ENCODE assay signal across 8 cellular contexts in the genomic region with DNA sequence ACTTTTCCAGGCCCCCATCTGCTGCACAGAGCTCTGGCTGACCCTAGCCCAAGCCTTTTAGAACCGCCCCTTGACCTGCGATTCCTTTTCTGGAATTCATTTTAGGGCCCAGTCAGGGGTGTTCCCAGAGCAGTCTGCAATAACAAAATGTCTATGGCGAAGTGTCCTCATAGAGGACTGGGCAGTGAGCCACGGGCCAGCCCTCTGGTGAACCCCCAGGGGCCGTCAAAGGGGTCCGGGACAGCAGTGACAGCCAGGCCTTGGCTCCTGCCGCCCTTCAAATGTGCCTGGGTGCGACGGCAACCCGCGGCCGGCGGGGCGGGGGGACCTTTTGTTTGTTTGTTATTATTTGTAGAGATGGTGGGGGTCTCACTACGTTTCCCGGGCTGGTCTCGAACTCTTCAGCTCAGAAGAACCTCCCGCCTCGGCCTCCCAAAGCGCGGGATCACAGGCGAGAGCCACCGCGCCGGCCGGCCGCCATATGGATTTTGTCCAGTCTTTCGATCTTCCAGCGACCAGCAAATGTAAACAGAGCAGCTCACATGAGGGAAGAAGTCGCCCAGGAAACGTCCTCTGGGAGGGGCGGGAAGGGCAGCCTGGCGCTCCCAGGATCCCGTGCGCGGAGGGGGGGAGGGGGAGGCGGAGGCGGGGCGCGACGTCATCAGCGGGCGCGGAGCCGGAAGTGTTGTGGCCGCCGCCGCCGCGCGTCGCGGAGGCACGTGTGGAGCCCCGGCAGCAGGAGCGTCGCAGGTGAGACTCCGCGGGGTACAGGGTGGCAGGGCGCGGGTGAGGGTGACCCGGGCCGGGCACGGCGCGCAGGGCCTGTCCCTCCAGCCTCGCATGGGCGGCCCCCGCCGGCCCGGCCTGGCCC. TPM values are rescaled to one million over a fixed set of nuclear protein-coding genes. Genes with fewer than 3 reads are reported as not detected.
A peak's percentile ranks its signal among the peaks of the same experiment; 100 is the strongest.
DNase-seq lines count a peak whose midpoint lies in the region; ATAC-seq and TF ChIP-seq lines count a peak whose summit lies in the region.

A gene (plus strand): TSS at position 685 of the 871 bp plus-strand sequence. CDS start 783 bp downstream, outside the sequence.

- H4K20me1 ChIP-seq in IMR-90 (ENCODE audit: insufficient read depth, low read length) = peaks cover 26% of the 10 kb centered on the region
- H4K20me1 ChIP-seq in PC-3 (ENCODE audit: low read length) = peaks cover 8% of the 10 kb centered on the region; the same call in 1 of the 2 replicates

- peak within 1 kb of the TSS; percentile 74 for H2BK5ac ChIP-seq in IMR-90 (ENCODE audit: low read depth, low read length, poor library complexity, severe bottlenecking)

- no TSS peak for BruUV-seq in IMR-90 (replicated peaks; lab: Mats Ljungman, UMichigan)
- TSS peak; percentile 94 for BruUV-seq in PC-3 (replicated peaks; lab: Mats Ljungman, UMichigan)

- H3K9me1 ChIP-seq in IMR-90 (ENCODE audit: insufficient read depth, low read length) = peaks cover 13% of the 10 kb centered on the region

- peak within 1 kb of the TSS; percentile 77 for H4K5ac ChIP-seq in IMR-90 (ENCODE audit: low read depth, low read length)

- H2BK15ac ChIP-seq in IMR-90 (ENCODE audit: low read depth, low read length) = peak within 1 kb of the TSS; percentile 33; the same call in 1 of the 3 replicates

- H3K27me3 ChIP-seq in IMR-90 (ENCODE audit: control insufficient read depth, insufficient read depth, low read length) (peaks cover under 1% of the 10 kb centered on the region; the same call in 1 of the 2 replicates), PC-3 (ENCODE audit: low read length) (no peaks in the 10 kb centered on the region), esophagus (ENCODE audit: control insufficient read depth in 1 of 2, insufficient read depth in 2 of 2, low read length in 2 of 2) (no peaks in the 10 kb centered on the region), muscle layer of duodenum (ENCODE audit: low read depth, low read length) (no peaks in the 10 kb centered on the region)

- peak within 1 kb of the TSS; percentile 87 for H3K4ac ChIP-seq in IMR-90 (ENCODE audit: low read depth, low read length)

- H2BK20ac ChIP-seq in IMR-90 (ENCODE audit: low read depth, low read length) = peak within 1 kb of the TSS; percentile 32; the same call in 1 of the 2 replicates

- intact Hi-C loops in IMR-90 (cut with micrococcal nuclease) = no loop called here
- intact Hi-C loops in PC-3 (cut with micrococcal nuclease) = no loop called here

- peaks cover 0 to 44% of the 10 kb centered on the region in 2 experiments; a peak in 3 of 4 replicates for H3K79me1 ChIP-seq in IMR-90 (ENCODE audit: low read depth in 1 of 2, low read length in 2 of 2)

- no peaks in the 10 kb centered on the region for H3K9me3 ChIP-seq in IMR-90 (ENCODE audit: control insufficient read depth, insufficient read depth, low read length)
- no peaks in the 10 kb centered on the region for H3K9me3 ChIP-seq in PC-3 (ENCODE audit: low read length)
- H3K9me3 ChIP-seq in esophagus (ENCODE audit: control insufficient read depth in 2 of 2, insufficient read depth in 1 of 2, low read depth in 1 of 2, low read length in 1 of 2) = no peaks in the 10 kb centered on the region
- H3K9me3 ChIP-seq in muscle layer of duodenum (ENCODE audit: control insufficient read depth in 1 of 2, low read length in 2 of 2) = no peaks in the 10 kb centered on the region

- peak within 1 kb of the TSS; percentile 97 for H2AK9ac ChIP-seq in IMR-90 (replicated peaks; ENCODE audit: low read depth, low read length, poor library complexity)

- H2AFZ ChIP-seq in IMR-90 (replicated peaks; ENCODE audit: low read length, poor library complexity) (peak within 1 kb of the TSS; percentile 95), PC-3 (ENCODE audit: low read length) (peak within 1 kb of the TSS; percentile 80)

- no peaks in the 10 kb centered on the region for H3K9me2 ChIP-seq in PC-3 (replicated peaks; ENCODE audit: low read length)

- H3K4me1 ChIP-seq in IMR-90 (ENCODE audit: control insufficient read depth, insufficient read depth, low read length) (peaks cover 11% of the 10 kb centered on the region), PC-3 (ENCODE audit: insufficient read depth, low read length) (peaks cover 22% of the 10 kb centered on the region), esophagus (ENCODE audit: control insufficient read depth in 2 of 2, insufficient read depth in 2 of 2, low read length in 1 of 2) (peaks cover 20 to 22% of the 10 kb centered on the region in 2 donors), muscle layer of duodenum (ENCODE audit: control insufficient read depth in 1 of 2, insufficient read depth in 2 of 2, low read length in 2 of 2) (peaks cover 11 to 56% of the 10 kb centered on the region in 2 donors)

- TF ChIP-seq RAD21 in IMR-90 (IDR thresholded peaks at IDR 0.05; ENCODE audit: low read length) = no peak

- peak within 1 kb of the TSS; percentile 22; the same call in 1 of the 2 replicates for H3K23ac ChIP-seq in IMR-90 (ENCODE audit: low read depth, low read length)

- peak within 1 kb of the TSS; percentile 77 for H2BK120ac ChIP-seq in IMR-90 (ENCODE audit: low read depth, low read length)

- dilution Hi-C loops in IMR-90 (cut with HindIII; ENCODE audit: low sequenced_read_pairs, unreplicated experiment) = no loop called here

- WGBS in IMR-90 (ENCODE audit: extremely low coverage in 2 of 2, insufficient read length in 1 of 2), 2 experiments = 4% methylated on average over 24 of the region's 71 CpGs; no CpG with 5 or more reads in 1 of the 2 experiments
- WGBS in esophagus, 2 donors = 2 to 3% methylated on average over 51 to 70 of the region's 71 CpGs

- peak within 1 kb of the TSS; percentile 74 for H3K4me2 ChIP-seq in IMR-90 (ENCODE audit: low read depth, low read length)
- H3K4me2 ChIP-seq in PC-3 (ENCODE audit: low read length) = peak within 1 kb of the TSS; percentile 96

- peaks cover 41% of the 10 kb centered on the region for H3K79me2 ChIP-seq in PC-3 (ENCODE audit: low read length)

- CTCF ChIA-PET in AG04449 (lab: Yijun Ruan, JAX) (interaction anchor here (0.8 to 7.3 kb wide), 9 partner anchors 9 to 37 kb away, joined by 3 to 89 read pairs (median 6); no protein-coding TSS in a partner anchor), IMR-90 (lab: Yijun Ruan, JAX) (interaction anchor here (1.2 to 1.3 kb wide), 2 partner anchors 10 to 12 kb away, joined by 3 to 5 read pairs; no protein-coding TSS in a partner anchor), PC-3 (lab: Charles Lee) (interaction anchor here (0.5 to 0.6 kb wide), 2 partner anchors 143 to 149 kb away, joined by 3 read pairs; a partner anchor contains a TSS)

- TF ChIP-seq POLR2A in IMR-90 (IDR thresholded peaks at IDR 0.05; ENCODE audit: low read depth, low read length) = no peak; the same call in 1 of the 2 replicates

- peak within 1 kb of the TSS; percentile 26; the same call in 1 of the 2 replicates for H3K14ac ChIP-seq in IMR-90 (replicated peaks; ENCODE audit: low read depth, low read length)

- no peak for TF ChIP-seq CTCF in AG04449 (IDR thresholded peaks at IDR 0.05; ENCODE audit: insufficient read depth, low read length, missing control alignments)
- TF ChIP-seq CTCF in IMR-90 (conservative IDR thresholded peaks at IDR 0.05; ENCODE audit: low read depth, low read length) = no peak
- TF ChIP-seq CTCF in PC-3 (conservative IDR thresholded peaks at IDR 0.05; ENCODE audit: low read depth, low read length) = no peak

- H4K8ac ChIP-seq in IMR-90 (ENCODE audit: low read depth in 2 of 2, low read length in 2 of 2) = peak within 1 kb of the TSS; percentile 86 to 91

- 0 out of 2 replicates have a peak within 1 kb of the TSS, but pooled peaks have one; percentile 31 for H3K56ac ChIP-seq in IMR-90 (ENCODE audit: extremely low read depth, insufficient read depth, low read length)

- no peak for DNase-seq in AG04449 (ENCODE audit: low read depth, low spot score)
- peak; percentile 95 for DNase-seq in GM19238 (ENCODE audit: insufficient read length, low spot score)
- DNase-seq in IMR-90 = peak; percentile 92
- DNase-seq in PC-3 = peak; percentile 85
- DNase-seq in activated T-cell treated with anti-CD3 and anti-CD28 coated beads, Interleukin-2, amount 50 U/mL, for 48 hours = peak; percentile 84 to 85
- DNase-seq in stimulated activated CD8-positive, alpha-beta memory T cell treated with anti-CD3 and anti-CD28 coated beads, Interleukin-7, amount 100 ng/mL, for 24 hours (ENCODE audit: low read depth) = peak; percentile 44

- H4K91ac ChIP-seq in IMR-90 (ENCODE audit: insufficient read depth, low read depth, low read length) = peak within 1 kb of the TSS; percentile 50

- peaks cover 6% of the 10 kb centered on the region; the same call in 1 of the 2 replicates for H3K36me3 ChIP-seq in IMR-90 (ENCODE audit: control insufficient read depth, insufficient read depth, low read length)
- peaks cover 4% of the 10 kb centered on the region; the same call in 1 of the 2 replicates for H3K36me3 ChIP-seq in PC-3 (ENCODE audit: low read depth, low read length)
- H3K36me3 ChIP-seq in esophagus (ENCODE audit: control insufficient read depth in 2 of 2, insufficient read depth in 2 of 2, low read length in 1 of 2) = peaks cover 0 to 18% of the 10 kb centered on the region in 2 donors
- H3K36me3 ChIP-seq in muscle layer of duodenum (ENCODE audit: control insufficient read depth in 1 of 2, insufficient read depth in 2 of 2, low read length in 2 of 2) = no peaks in the 10 kb centered on the region

- no peaks in the 10 kb centered on the region for H3F3A ChIP-seq in PC-3 (ENCODE audit: low read length, unreplicated experiment)

- POLR2A ChIA-PET in AG04449 (lab: Yijun Ruan, JAX) (interaction anchor here (0.9 to 3.1 kb wide), 3 partner anchors 10 to 19 kb away, joined by 3 to 20 read pairs (median 4); no protein-coding TSS in a partner anchor), IMR-90 (lab: Charles Lee; ENCODE audit: unreplicated experiment) (no interaction called here), PC-3 (lab: Charles Lee; ENCODE audit: unreplicated experiment) (interaction anchor here (0.7 to 1.9 kb wide), 2 partner anchors 12 to 156 kb away, joined by 3 to 9 read pairs; no protein-coding TSS in a partner anchor)

- H2AK5ac ChIP-seq in IMR-90 (ENCODE audit: low read depth, low read length) = peak within 1 kb of the TSS; percentile 93

- H3K27ac ChIP-seq in IMR-90 (ENCODE audit: insufficient read depth, low read length) (peak within 1 kb of the TSS; percentile 73), PC-3 (ENCODE audit: low read length) (peak within 1 kb of the TSS; percentile 64), esophagus (ENCODE audit: low read depth in 2 of 2, low read length in 1 of 2) (peak within 1 kb of the TSS; percentile 84 to 87), muscle layer of duodenum (ENCODE audit: low read length) (peak within 1 kb of the TSS; percentile 74)

- ATAC-seq in IMR-90 (ENCODE audit: low read depth) (peak; percentile 93), PC-3 (peak; percentile 86)

- peak within 1 kb of the TSS; percentile 72 for H3K9ac ChIP-seq in IMR-90 (ENCODE audit: low read depth, low read length)
- peak within 1 kb of the TSS; percentile 97 for H3K9ac ChIP-seq in PC-3 (ENCODE audit: low read length)

- in situ Hi-C loops in IMR-90 (cut with MboI; ENCODE audit: low sequenced_read_pairs) = no loop called here

- H3K4me3 ChIP-seq in AG04449 (ENCODE audit: low read depth, low read length) (peak within 1 kb of the TSS; percentile 93), IMR-90 (ENCODE audit: insufficient read depth, low read depth, low read length) (peak within 1 kb of the TSS; percentile 77), PC-3 (ENCODE audit: low read length) (peak within 1 kb of the TSS; percentile 94), esophagus (ENCODE audit: low read depth in 1 of 2, low read length in 2 of 2) (peak within 1 kb of the TSS; percentile 66 to 73), muscle layer of duodenum (ENCODE audit: low read depth in 1 of 2, low read length in 2 of 2) (peak within 1 kb of the TSS; percentile 88 to 98)

- H3K18ac ChIP-seq in IMR-90 (ENCODE audit: low read depth, low read length) = peak within 1 kb of the TSS; percentile 16; the same call in 1 of the 2 replicates

RNA-seq across cellular contexts. Expression of the gene that starts here (rescaled TPM):
- total RNA-seq in IMR-90 (2012; rRNA removed) (5.7 and 6.4 TPM in 2 replicates), PC-3 (2014; rRNA removed) (51.2 and 72.9 TPM in 2 replicates)
- polyA plus RNA-seq in IMR-90 (2012; rRNA removed) (16.2 and 20.0 TPM in 2 replicates), esophagus (10 to 100 TPM; 11.0 to 11.5 TPM)
- 9.4 and 20.8 TPM in 2 replicates for polyA plus RNA-seq in IMR-90 (2012; cell fraction: cytosol; rRNA removed)
- 15.1 and 42.4 TPM in 2 replicates for polyA plus RNA-seq in IMR-90 (2012; cell fraction: nucleus; rRNA removed; ENCODE audit: low replicate concordance)
